Comparison of ENCODE assay signal across 23 cellular contexts in the genomic region with DNA sequence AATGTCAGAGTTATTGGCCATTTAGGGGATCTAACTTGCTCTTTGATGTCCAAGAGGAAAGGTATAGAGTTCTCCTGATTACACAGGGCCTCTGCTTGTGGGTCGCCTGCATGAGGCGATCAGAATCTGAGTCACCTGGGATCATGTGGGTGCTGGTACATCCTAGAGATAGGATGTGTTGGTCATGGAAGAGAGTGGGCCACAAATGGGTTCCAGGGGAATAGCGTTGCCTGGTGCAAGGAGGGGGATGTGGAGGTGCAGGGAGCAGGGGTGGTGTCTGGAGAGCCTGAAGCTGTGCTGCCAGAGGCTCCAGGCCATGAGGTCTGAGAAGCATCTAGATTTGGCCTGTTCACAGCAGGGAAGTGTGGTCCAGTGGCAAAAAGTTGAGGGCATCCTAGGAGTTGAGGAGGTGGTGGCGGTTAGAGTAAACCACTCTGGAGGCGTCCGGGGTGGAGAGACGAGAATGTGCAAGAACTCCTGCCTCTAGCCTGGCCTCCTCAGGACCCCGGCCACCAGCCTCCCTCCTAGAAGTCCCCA.
"Had no signal": no experiment of that assay in that cellular context is flagged by ENCODE, and none has a peak within 500 bp of the region (broad histone marks: within the 10 kb centered on the region; RNA-seq: fewer than 3 reads in every experiment).

No MANE protein-coding gene starts in this region.

- H3K4me3 Mint-ChIP-seq: memory B cell; natural killer cell; stimulated activated memory B cell treated with anti-CD40 and anti-IgM and Interleukin-4, amounts not matched to agents 10 μg/mL and 1 μg/mL and 100 μg/mL, for 72 hours; type B pancreatic cell had no signal

- H3K36me3 Mint-ChIP-seq: memory B cell; natural killer cell; stimulated activated memory B cell treated with anti-CD40 and anti-IgM and Interleukin-4, amounts not matched to agents 10 μg/mL and 1 μg/mL and 100 μg/mL, for 72 hours; type B pancreatic cell had no signal

- H3K4me1 Mint-ChIP-seq: memory B cell; stimulated activated memory B cell treated with anti-CD40 and anti-IgM and Interleukin-4, amounts not matched to agents 10 μg/mL and 1 μg/mL and 100 μg/mL, for 72 hours had no signal

- H3K27me3 Mint-ChIP-seq: type B pancreatic cell had no signal

- H3K9me3 ChIP-seq: esophagus muscularis mucosa, gastroesophageal sphincter, heart right ventricle, prostate gland, right atrium auricular region, testis, tibial artery had no signal

- ATAC-seq: foreskin keratinocyte; gastroesophageal sphincter; heart right ventricle; left ventricle myocardium superior; sciatic nerve; stimulated activated memory B cell treated with anti-CD40 and anti-IgM and Interleukin-4, amounts not matched to agents 10 μg/mL and 1 μg/mL and 100 μg/mL, for 72 hours; stimulated activated naive CD8-positive, alpha-beta T cell treated with anti-CD3 and anti-CD28 coated beads, Interleukin-15, Interleukin-2, amounts not matched to agents 100 U/mL and 50 U/mL, for 24 hours had no signal

- H3K9me3 Mint-ChIP-seq: memory B cell; natural killer cell; stimulated activated memory B cell treated with anti-CD40 and anti-IgM and Interleukin-4, amounts not matched to agents 10 μg/mL and 1 μg/mL and 100 μg/mL, for 72 hours; type B pancreatic cell had no signal

- H3K4me1 ChIP-seq: esophagus muscularis mucosa, foreskin keratinocyte, gastroesophageal sphincter, heart right ventricle, prostate gland, right atrium auricular region, testis, tibial artery had no signal

- DNase-seq: dermis blood vessel endothelial cell; effector memory CD4-positive, alpha-beta T cell; foreskin keratinocyte; heart right ventricle; hippocampal formation; left ventricle myocardium superior; natural killer cell; stimulated activated CD4-positive, alpha-beta T cell treated with anti-CD3 and anti-CD28 coated beads, Interleukin-2, amount 100 ng/mL, for 24 hours; stimulated activated CD4-positive, alpha-beta T cell treated with anti-CD3 and anti-CD28 coated beads, Interleukin-4, amount 100 ng/mL, for 24 hours; stimulated activated naive CD8-positive, alpha-beta T cell treated with anti-CD3 and anti-CD28 coated beads, Interleukin-15, Interleukin-2, amounts not matched to agents 100 U/mL and 50 U/mL, for 24 hours; substantia nigra; testis; tibial artery had no signal

- H3K27ac ChIP-seq: coronary artery, esophagus muscularis mucosa, foreskin keratinocyte, gastroesophageal sphincter, heart right ventricle, prostate gland, right atrium auricular region, testis, tibial artery had no signal

- H3K27ac Mint-ChIP-seq: memory B cell; stimulated activated memory B cell treated with anti-CD40 and anti-IgM and Interleukin-4, amounts not matched to agents 10 μg/mL and 1 μg/mL and 100 μg/mL, for 72 hours; type B pancreatic cell had no signal

- H3K36me3 ChIP-seq: esophagus muscularis mucosa, gastroesophageal sphincter, heart right ventricle, prostate gland, right atrium auricular region, tibial artery had no signal

- H3K27me3 ChIP-seq: esophagus muscularis mucosa, right atrium auricular region, testis, tibial artery had no signal

- H3K4me3 ChIP-seq: coronary artery, esophagus muscularis mucosa, gastroesophageal sphincter, heart right ventricle, lung, prostate gland, right atrium auricular region, testis, tibial artery had no signal
